In the genomic region with DNA sequence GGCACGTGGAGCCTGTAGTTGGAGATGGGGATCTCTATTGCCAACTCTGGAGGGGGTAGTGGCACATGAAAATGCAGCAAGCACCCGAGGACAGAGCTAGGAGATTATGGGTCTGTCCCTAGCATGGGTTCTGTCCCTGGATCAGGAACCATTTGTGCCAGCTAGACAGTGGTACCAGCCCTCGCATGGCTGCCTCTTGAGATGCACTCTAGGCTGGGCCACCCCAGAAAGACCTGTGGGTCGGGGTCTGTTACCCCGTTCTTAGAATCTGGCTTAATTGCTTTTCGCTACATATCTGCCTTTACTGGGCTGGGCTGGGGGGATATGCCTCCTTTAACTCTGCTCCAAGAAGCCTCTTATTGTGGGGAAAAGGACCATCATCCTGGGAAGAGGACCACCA, we compare ENCODE assay signal across 22 cellular contexts. TPM values are rescaled to one million over a fixed set of nuclear protein-coding genes. Genes with fewer than 3 reads are reported as not detected.
"Had no signal": no experiment of that assay in that cellular context is flagged by ENCODE, and none has a peak within 500 bp of the region (broad histone marks: within the 10 kb centered on the region; RNA-seq: fewer than 3 reads in every experiment).

No MANE protein-coding gene starts in this region.

- ATAC-seq: esophagus mucosa; gastrocnemius medialis; heart right ventricle; left cardiac atrium; left lung; left ventricle myocardium superior; lower lobe of right lung; naive thymus-derived CD4-positive, alpha-beta T cell had no signal

- H3K27ac Mint-ChIP-seq: naive thymus-derived CD4-positive, alpha-beta T cell had no signal

- H3K27me3 ChIP-seq: colonic mucosa, dorsolateral prefrontal cortex, esophagus squamous epithelium, gastrocnemius medialis, heart right ventricle, left lung had no signal

- DNase-seq: colonic mucosa; dermis blood vessel endothelial cell; dorsolateral prefrontal cortex; effector CD4-positive, alpha-beta T cell; effector memory CD4-positive, alpha-beta T cell; erythroblast; esophagus squamous epithelium; foreskin fibroblast; foreskin melanocyte; gastrocnemius medialis; glutamatergic neuron; heart right ventricle; hippocampal formation; left cardiac atrium; left lung; left ventricle myocardium superior; lower lobe of right lung; mesenchymal stem cell; midbrain; naive thymus-derived CD4-positive, alpha-beta T cell had no signal

- H3K27ac ChIP-seq: colonic mucosa, epithelial cell of prostate, esophagus squamous epithelium, gastrocnemius medialis, heart right ventricle, left lung, lower lobe of right lung had no signal

- H3K4me3 ChIP-seq: colonic mucosa, dorsolateral prefrontal cortex, esophagus squamous epithelium, gastrocnemius medialis, heart right ventricle, left lung, lower lobe of right lung had no signal

- H3K9me3 ChIP-seq: colonic mucosa, esophagus squamous epithelium, gastrocnemius medialis, left lung, lower lobe of right lung had no signal

- H3K36me3 ChIP-seq: colonic mucosa, esophagus squamous epithelium, gastrocnemius medialis, heart right ventricle, left lung, lower lobe of right lung had no signal

- H3K4me3 Mint-ChIP-seq: naive thymus-derived CD4-positive, alpha-beta T cell had no signal

RNA-seq across cellular contexts. Expression of gene EPHB1, which starts 54.5 kb away (rescaled TPM):
- polyA plus RNA-seq: naive thymus-derived CD4-positive, alpha-beta T cell had no signal
